ENCODE assay signal across 8 cellular contexts in genomic region chr10:116195583-116195982, GRCh38.
"Had no signal": no experiment of that assay in that cellular context is flagged by ENCODE, and none has a peak within 500 bp of the region (broad histone marks: within the 10 kb centered on the region; RNA-seq: fewer than 3 reads in every experiment).

No MANE protein-coding gene starts in this region.

- H3K27ac Mint-ChIP-seq: GM23338, HFFc6 had no signal

- ATAC-seq: GM23338, HCT116 had no signal

- DNase-seq: GM23248, GOT3, H7, H9, HCEC 1CT, HFFc6 had no signal

- H3K9ac ChIP-seq: GM23248 had no signal

- H3K27ac ChIP-seq: GM23248 had no signal

- H3K4me3 Mint-ChIP-seq: GM23338, H9, HFFc6 had no signal

- H3K4me2 ChIP-seq: GM23338 had no signal

- H3K4me3 ChIP-seq: GM23248, GM23338 had no signal

- H2AFZ ChIP-seq: GM23248, GM23338 had no signal
